8 cellular contexts compared by ENCODE assay signal in genomic region chr12:123387508-123388217, GRCh38. TPM values are rescaled to one million over a fixed set of nuclear protein-coding genes. Genes with fewer than 3 reads are reported as not detected.
DNase-seq lines count a peak whose midpoint lies in the region; ATAC-seq, FAIRE-seq and TF ChIP-seq lines count a peak whose summit lies in the region.

No MANE protein-coding gene starts in this region.

- no peak for TF ChIP-seq POLR2A in heart left ventricle (IDR thresholded peaks at IDR 0.05)

- H4K20me1 ChIP-seq in astrocyte (ENCODE audit: insufficient read depth, low read length), result peaks cover 31% of the 10 kb centered on the region

- H3K4me1 ChIP-seq in heart left ventricle (peaks cover 0 to 63% (median 43%) of the 10 kb centered on the region in 12 donors), astrocyte (ENCODE audit: insufficient read depth, low read length) (peaks cover 29% of the 10 kb centered on the region), upper lobe of right lung (peaks cover 52% of the 10 kb centered on the region)

- peaks cover 69% of the 10 kb centered on the region for H3K79me2 ChIP-seq in astrocyte (ENCODE audit: insufficient read depth, low read length)

- peak overlapping the region; percentile 99 for H3K4me2 ChIP-seq in astrocyte (ENCODE audit: low read length)

- FAIRE-seq in astrocyte (lab: Jason Lieb, UNC), result no peak

- TF ChIP-seq CTCF in heart left ventricle (IDR thresholded peaks at IDR 0.05), result no peak
- no peak for TF ChIP-seq CTCF in astrocyte (IDR thresholded peaks at IDR 0.05; ENCODE audit: insufficient read depth, low read depth, low read length)
- TF ChIP-seq CTCF in upper lobe of right lung (IDR thresholded peaks at IDR 0.05), result no peak

- H3K27ac Mint-ChIP-seq in astrocyte (ENCODE audit: unreplicated experiment) (peak overlapping the region; percentile 6), memory B cell (peak overlapping the region; percentile 82)

- H3K4me3 ChIP-seq in heart left ventricle (peak overlapping the region in 11 of 12 donors; percentile 25 to 88 (median 63)), astrocyte (ENCODE audit: insufficient read depth, low read depth, low read length) (peak overlapping the region; percentile 78), upper lobe of right lung (peak overlapping the region; percentile 59)

- peak overlapping the region; percentile 47 to 98 (median 93) for H3K27ac ChIP-seq in heart left ventricle
- no peak overlapping the region for H3K27ac ChIP-seq in astrocyte (ENCODE audit: low read depth, low read length)
- peak overlapping the region; percentile 88 for H3K27ac ChIP-seq in upper lobe of right lung

- intact Hi-C loops in heart left ventricle (cut with DNase I) (loop anchor here in 7 of 10 donors (1.0 to 10.0 kb wide), 9 partner anchors 22 to 195 kb away; partner anchors contain the start of genes SNRNP35 (in 2 of the 7), RILPL1 (in 1 of the 7), RILPL2 (in 1 of the 7) and SBNO1 (in 1 of the 7)), left ventricle myocardium superior (cut with micrococcal nuclease) (no loop called here), upper lobe of right lung (cut with DNase I) (no loop called here)

- H3K27me3 Mint-ChIP-seq in astrocyte (ENCODE audit: low read depth, unreplicated experiment), result no peaks in the 10 kb centered on the region
- H3K27me3 Mint-ChIP-seq in memory B cell, result no peaks in the 10 kb centered on the region

- DNase-seq in heart left ventricle (peak in 1 of 5 donors; percentile 48), left ventricle myocardium superior (no peak), astrocyte (ENCODE audit: low read depth) (no peak), memory B cell (ENCODE audit: low spot score in 2 of 2) (no peak), upper lobe of right lung (no peak), GM19238 (ENCODE audit: insufficient read length, low spot score) (no peak), NCI-H69 (lab: John Stamatoyannopoulos, UW) (no peak)

- H3K36me3 Mint-ChIP-seq in astrocyte (ENCODE audit: low read depth, unreplicated experiment), result peaks cover 17% of the 10 kb centered on the region
- H3K36me3 Mint-ChIP-seq in memory B cell, result peaks cover 3% of the 10 kb centered on the region

- no peaks in the 10 kb centered on the region for H3K9me3 Mint-ChIP-seq in astrocyte (ENCODE audit: unreplicated experiment)
- H3K9me3 Mint-ChIP-seq in memory B cell, result no peaks in the 10 kb centered on the region

- H2AFZ ChIP-seq in astrocyte (ENCODE audit: low read depth, low read length), result peak overlapping the region; percentile 81

- no peak for ATAC-seq in heart left ventricle
- ATAC-seq in left ventricle myocardium superior, result no peak
- no peak for ATAC-seq in memory B cell (ENCODE audit: low read depth)
- ATAC-seq in upper lobe of right lung, result no peak
- no peak for ATAC-seq in GM19395 (IDR thresholded peaks at IDR 0.05; ENCODE audit: unreplicated experiment)

- WGBS in heart left ventricle, 4 donors, result 48 to 71% (median 53%) methylated on average over 8 of the region's 8 CpGs

- H3K4me3 Mint-ChIP-seq in astrocyte (ENCODE audit: unreplicated experiment) (peak overlapping the region; percentile 85), memory B cell (peak overlapping the region; percentile 86)

- peak overlapping the region; percentile 88 for H3K9ac ChIP-seq in astrocyte (ENCODE audit: low read length)

- H3K9me3 ChIP-seq in heart left ventricle (no peaks in the 10 kb centered on the region), astrocyte (ENCODE audit: insufficient read depth, low read depth, low read length) (no peaks in the 10 kb centered on the region), upper lobe of right lung (no peaks in the 10 kb centered on the region)

- H3K27me3 ChIP-seq in heart left ventricle, result no peaks in the 10 kb centered on the region
- H3K27me3 ChIP-seq in astrocyte (ENCODE audit: insufficient read depth, low read length), result no peaks in the 10 kb centered on the region
- no peaks in the 10 kb centered on the region for H3K27me3 ChIP-seq in upper lobe of right lung

- H3K4me1 Mint-ChIP-seq in astrocyte (ENCODE audit: low read depth, unreplicated experiment) (peaks cover 12% of the 10 kb centered on the region), memory B cell (peaks cover 23% of the 10 kb centered on the region)

- H3K36me3 ChIP-seq in heart left ventricle (peaks cover 0 to 23% (median 21%) of the 10 kb centered on the region in 9 donors), astrocyte (ENCODE audit: insufficient read depth, low read length) (peaks cover 20% of the 10 kb centered on the region), upper lobe of right lung (peaks cover 23% of the 10 kb centered on the region)

RNA-seq across cellular contexts. Expression of gene KMT5A, which starts 3.7 kb away (rescaled TPM):
- total RNA-seq in heart left ventricle (10 to 100 TPM; 26.8 to 37.7 (median 28.7) TPM), left ventricle myocardium superior (36.4 TPM), astrocyte (49.8 and 54.4 TPM in 2 replicates), upper lobe of right lung (38.8 TPM)
- polyA plus RNA-seq in heart left ventricle, result 10 to 100 TPM; 14.3 to 30.6 TPM

RNA-seq across cellular contexts. Expression of gene SBNO1, which starts 23.0 kb away (rescaled TPM):
- 10 to 100 TPM; 17.2 to 33.8 (median 27.9) TPM for total RNA-seq in heart left ventricle
- 10 to 100 TPM in 1 of 2 donors, 1 to 10 TPM in 1; 6.3 to 12.3 TPM for polyA plus RNA-seq in heart left ventricle
- total RNA-seq in left ventricle myocardium superior, result 29.4 TPM
- 45.9 and 50.4 TPM in 2 replicates for total RNA-seq in astrocyte
- 27.1 TPM for total RNA-seq in upper lobe of right lung

RNA-seq across cellular contexts. Expression of gene RILPL2, which starts 48.8 kb away (rescaled TPM):
- total RNA-seq in heart left ventricle (1 to 10 TPM; 1.6 to 3.4 (median 2.1) TPM), left ventricle myocardium superior (2.1 TPM), astrocyte (1.4 TPM in 2 replicates), upper lobe of right lung (15.1 TPM)
- polyA plus RNA-seq in heart left ventricle, result 1 to 10 TPM; 2.2 to 3.2 TPM

Comparison
In these comparisons a context has a peak if more than half of its experiments do, and no peak if none do; other contexts are left out.
1. intact Hi-C loops: an anchor here in heart left ventricle (1.0 to 10.0 kb wide); none called in left ventricle myocardium superior and upper lobe of right lung.